ENCODE assay signal across 11 cellular contexts in genomic region chr7:47988496-47989386, GRCh38. TPM values are rescaled to one million over a fixed set of nuclear protein-coding genes. Genes with fewer than 3 reads are reported as not detected.
DNase-seq lines count a peak whose midpoint lies in the region; ATAC-seq and TF ChIP-seq lines count a peak whose summit lies in the region.
"Had no signal": no experiment of that assay in that cellular context is flagged by ENCODE, and none has a peak within 500 bp of the region (broad histone marks: within the 10 kb centered on the region; RNA-seq: fewer than 3 reads in every experiment).

No MANE protein-coding gene starts in this region.

- no peaks in the 10 kb centered on the region for H3K36me3 Mint-ChIP-seq in neural crest cell (ENCODE audit: low read depth)

- peaks cover 26% of the 10 kb centered on the region for H3K4me1 Mint-ChIP-seq in neural crest cell

- no peak overlapping the region for H3K27ac ChIP-seq in MM.1S (ENCODE audit: low read length)

- no peaks in the 10 kb centered on the region for H3K27me3 ChIP-seq in MM.1S (replicated peaks; ENCODE audit: insufficient read depth, low read length)

- DNase-seq in MM.1S (peak; percentile 23), astrocyte of the spinal cord (ENCODE audit: low read depth, low spot score) (peak; percentile 16), neural crest cell (ENCODE audit: low read depth, low spot score) (no peak), NCI-H345 (lab: John Stamatoyannopoulos, UW) (no peak), NCI-H128 (lab: John Stamatoyannopoulos, UW; ENCODE audit: unreplicated experiment) (no peak)
- DNase-seq: activated effector memory CD4-positive, alpha-beta T cell treated with anti-CD3 and anti-CD28 coated beads, Interleukin-2, amount 50 U/mL, for 16 hours; occipital lobe had no signal

- no peaks in the 10 kb centered on the region for H3K36me3 ChIP-seq in MM.1S (replicated peaks; ENCODE audit: insufficient read depth, low read length)

- no peaks in the 10 kb centered on the region for H4K20me1 ChIP-seq in MM.1S (ENCODE audit: insufficient read depth, low read length)

- peaks cover 14% of the 10 kb centered on the region for H3F3A ChIP-seq in MM.1S (ENCODE audit: insufficient read depth, low read length)

- TF ChIP-seq CTCF in GM12872 (IDR thresholded peaks at IDR 0.05; ENCODE audit: insufficient read depth, low read depth, low read length) (peak; percentile 54), MM.1S (IDR thresholded peaks at IDR 0.05; ENCODE audit: low read length) (peak; percentile 51), astrocyte of the spinal cord (IDR thresholded peaks at IDR 0.05; ENCODE audit: low read depth, low read length) (peak; percentile 58), neural crest cell (conservative IDR thresholded peaks at IDR 0.05) (peak; percentile 60)

- no peak overlapping the region for H2AFZ ChIP-seq in MM.1S (ENCODE audit: low read length)

- no peaks in the 10 kb centered on the region for H3K9me2 ChIP-seq in MM.1S (replicated peaks; ENCODE audit: insufficient read depth, low read length)

- no peaks in the 10 kb centered on the region for H3K79me2 ChIP-seq in MM.1S (ENCODE audit: low read length)

- H3K9me3 ChIP-seq in MM.1S (replicated peaks; ENCODE audit: insufficient read depth, low read length), result no peaks in the 10 kb centered on the region

- H3K4me2 ChIP-seq in MM.1S (ENCODE audit: low read depth, low read length), result no peak overlapping the region

- H3K9ac ChIP-seq in MM.1S (ENCODE audit: low read length), result no peak overlapping the region

- in situ Hi-C loops in astrocyte of the spinal cord (cut with HindIII; ENCODE audit: low sequenced_read_pairs), result no loop called here

- H3K4me3 Mint-ChIP-seq in neural crest cell, result no peak overlapping the region

- ATAC-seq in GM18498 (IDR thresholded peaks at IDR 0.05; ENCODE audit: unreplicated experiment) (no peak), GM21423 (IDR thresholded peaks at IDR 0.05; ENCODE audit: unreplicated experiment) (no peak)

- H3K27me3 Mint-ChIP-seq in neural crest cell (ENCODE audit: low read depth), result no peaks in the 10 kb centered on the region

- no peaks in the 10 kb centered on the region for H3K4me1 ChIP-seq in MM.1S (ENCODE audit: low read length)

- H3K27ac Mint-ChIP-seq in neural crest cell (ENCODE audit: unreplicated experiment), result no peak overlapping the region

- H3K9me3 Mint-ChIP-seq in neural crest cell, result no peaks in the 10 kb centered on the region

- no peak overlapping the region for H3K4me3 ChIP-seq in MM.1S (ENCODE audit: low read length)
- no peak overlapping the region for H3K4me3 ChIP-seq in astrocyte of the spinal cord (ENCODE audit: low read depth, low read length)

RNA-seq across cellular contexts. Expression of gene HUS1, which starts 9.3 kb away (rescaled TPM):
- total RNA-seq in neural crest cell, result 43.1 and 47.0 TPM in 2 replicates

RNA-seq across cellular contexts. Expression of gene SUN3, which starts 40.2 kb away (rescaled TPM):
- total RNA-seq in neural crest cell, result not detected in 2 replicates
- total RNA-seq: frontal cortex, occipital lobe had no signal

RNA-seq across cellular contexts. Expression of gene PKD1L1, which starts 40.5 kb away (rescaled TPM):
- total RNA-seq in neural crest cell, result 0.11 and 0.19 TPM in 2 replicates

RNA-seq across cellular contexts. Expression of gene C7orf57, which starts 46.6 kb away (rescaled TPM):
- not detected in 2 replicates for total RNA-seq in neural crest cell

Comparison
In these comparisons a context has a peak if more than half of its experiments do, and no peak if none do; other contexts are left out.
1. DNase-seq: peak in MM.1S (single experiment) and astrocyte of the spinal cord (single experiment); none in neural crest cell (single experiment), NCI-H345 (single experiment) and NCI-H128 (single experiment).
2. Peak in every context shown above with its lines, with median percentiles within 50 percentile points of each other: CTCF ChIP-seq.